8 cellular contexts compared by ENCODE assay signal in the genomic region with DNA sequence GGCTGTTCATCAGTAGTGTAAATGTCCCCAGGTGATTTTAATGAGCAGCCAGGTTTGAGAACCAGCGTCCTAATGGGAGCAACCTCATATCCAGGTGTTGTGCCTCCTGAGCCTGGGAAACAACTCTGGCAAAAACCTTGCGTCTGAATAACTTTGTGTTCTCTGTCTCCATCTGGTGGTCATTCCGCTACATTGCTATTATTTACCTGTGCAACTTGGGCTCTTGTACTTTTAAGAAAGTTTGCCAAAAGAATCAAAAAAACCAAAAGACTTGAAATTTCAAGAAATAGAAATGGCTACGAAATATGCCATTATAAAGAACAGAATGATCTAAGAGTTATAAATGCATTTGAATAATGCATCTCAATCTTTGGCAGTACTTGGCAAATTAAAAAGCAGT. TPM values are rescaled to one million over a fixed set of nuclear protein-coding genes. Genes with fewer than 3 reads are reported as not detected.
DNase-seq lines count a peak whose midpoint lies in the region; ATAC-seq, FAIRE-seq and TF ChIP-seq lines count a peak whose summit lies in the region.
"Not testable (repeated sequence)": the region's sequence is repeated elsewhere in the genome, so short reads cannot be mapped to it uniquely, and the experiment has no call there.

No MANE protein-coding gene starts in this region.

- H3K4me1 Mint-ChIP-seq in glutamatergic neuron (ENCODE audit: low read depth, unreplicated experiment): not testable (repeated sequence)

- H3K9ac ChIP-seq in IMR-90 (ENCODE audit: low read depth, low read length): not testable (repeated sequence)

- CTCF ChIA-PET in IMR-90 (lab: Yijun Ruan, JAX): not testable (repeated sequence)

- not testable (repeated sequence) for H3K36me3 ChIP-seq in IMR-90 (ENCODE audit: control insufficient read depth, insufficient read depth, low read length); body of pancreas (replicated peaks in 1 of 2; ENCODE audit: insufficient read depth in 1 of 2, low read depth in 2 of 2); right lobe of liver; pancreas; aorta (ENCODE audit: control insufficient read depth in 1 of 2, insufficient read depth in 2 of 2, low read length in 1 of 2)

- FAIRE-seq in G401.6 (lab: Jason Lieb, UNC): peak; percentile 98
- FAIRE-seq in pancreas (lab: Jason Lieb, UNC): peak; percentile 89

- TF ChIP-seq POLR2A in IMR-90 (IDR thresholded peaks at IDR 0.05; ENCODE audit: low read depth, low read length); body of pancreas (IDR thresholded peaks at IDR 0.05); right lobe of liver (IDR thresholded peaks at IDR 0.05): not testable (repeated sequence)

- H2AK5ac ChIP-seq in IMR-90 (ENCODE audit: low read depth, low read length): not testable (repeated sequence)

- TF ChIP-seq RAD21 in IMR-90 (IDR thresholded peaks at IDR 0.05; ENCODE audit: low read length): not testable (repeated sequence)

- not testable (repeated sequence) for H2AK9ac ChIP-seq in IMR-90 (replicated peaks; ENCODE audit: low read depth, low read length, poor library complexity)

- not testable (repeated sequence) for H3K4me3 Mint-ChIP-seq in glutamatergic neuron (ENCODE audit: unreplicated experiment)

- H2BK5ac ChIP-seq in IMR-90 (ENCODE audit: low read depth, low read length, poor library complexity, severe bottlenecking): not testable (repeated sequence)

- H2BK15ac ChIP-seq in IMR-90 (ENCODE audit: low read depth, low read length): not testable (repeated sequence)

- ATAC-seq in IMR-90 (ENCODE audit: low read depth): peak; percentile 35; the same call in 1 of the 2 replicates
- peak; percentile 37 for ATAC-seq in SK-N-SH treated with all-trans-retinoic acid at 6 μM for 48 hours
- peak; percentile 57 for ATAC-seq in body of pancreas
- peak; percentile 66 to 80 (median 72) for ATAC-seq in right lobe of liver
- ATAC-seq in pancreas: peak; percentile 52 to 76 (median 74)
- peak; percentile 64 for ATAC-seq in aorta (ENCODE audit: low FRiP score)

- H2AFZ ChIP-seq in IMR-90 (replicated peaks; ENCODE audit: low read length, poor library complexity): not testable (repeated sequence)

- not testable (repeated sequence) for H3K27ac Mint-ChIP-seq in glutamatergic neuron (ENCODE audit: unreplicated experiment)

- H3K9me1 ChIP-seq in IMR-90 (ENCODE audit: insufficient read depth, low read length): not testable (repeated sequence)

- H2BK120ac ChIP-seq in IMR-90 (ENCODE audit: low read depth, low read length): not testable (repeated sequence)

- H4K8ac ChIP-seq in IMR-90 (ENCODE audit: low read depth in 2 of 2, low read length in 2 of 2): not testable (repeated sequence)

- not testable (repeated sequence) for H3K36me3 Mint-ChIP-seq in glutamatergic neuron (ENCODE audit: unreplicated experiment)

- not testable (repeated sequence) for H3K56ac ChIP-seq in IMR-90 (ENCODE audit: extremely low read depth, insufficient read depth, low read length)

- TF ChIP-seq CTCF in IMR-90 (conservative IDR thresholded peaks at IDR 0.05; ENCODE audit: low read depth, low read length): not testable (repeated sequence)
- TF ChIP-seq CTCF in body of pancreas (IDR thresholded peaks at IDR 0.05) (peak in 2 of 7 experiments; percentile 11 to 19), glutamatergic neuron (IDR thresholded peaks at IDR 0.05; ENCODE audit: partially characterized antibody, unreplicated experiment) (peak; percentile 30), right lobe of liver (IDR thresholded peaks at IDR 0.05) (peak in 2 of 4 donors; percentile 7 to 12), pancreas (IDR thresholded peaks at IDR 0.05) (peak in 1 of 4 donors; percentile 5)

- H4K20me1 ChIP-seq in IMR-90 (ENCODE audit: insufficient read depth, low read length): not testable (repeated sequence)

- dilution Hi-C loops in IMR-90 (cut with HindIII; ENCODE audit: low sequenced_read_pairs, unreplicated experiment): not testable (repeated sequence)

- not testable (repeated sequence) for H3K27ac ChIP-seq in IMR-90 (ENCODE audit: insufficient read depth, low read length); body of pancreas; right lobe of liver; pancreas; aorta (ENCODE audit: low read depth in 1 of 2, low read length in 2 of 2)

- not testable (repeated sequence) for H3K9me3 Mint-ChIP-seq in glutamatergic neuron (ENCODE audit: unreplicated experiment)

- H3K14ac ChIP-seq in IMR-90 (replicated peaks; ENCODE audit: low read depth, low read length): not testable (repeated sequence)

- intact Hi-C loops in IMR-90 (cut with micrococcal nuclease): loop anchor here (10.0 kb wide), 4 partner anchors 70 to 720 kb away; partner anchors contain the start of gene RNFT1
- intact Hi-C loops in body of pancreas (cut with DNase I); right lobe of liver (cut with DNase I); pancreas (cut with DNase I); aorta (cut with DNase I): not testable (repeated sequence)

- not testable (repeated sequence) for H4K5ac ChIP-seq in IMR-90 (ENCODE audit: low read depth, low read length)

- H3K18ac ChIP-seq in IMR-90 (ENCODE audit: low read depth, low read length): not testable (repeated sequence)

- in situ Hi-C loops in IMR-90 (cut with MboI; ENCODE audit: low sequenced_read_pairs): loop anchor here (10.0 kb wide), 2 partner anchors 70 to 120 kb away; partner anchors contain the start of gene RNFT1

- not testable (repeated sequence) for H3K27me3 Mint-ChIP-seq in glutamatergic neuron (ENCODE audit: unreplicated experiment)

- not testable (repeated sequence) for H3K4me2 ChIP-seq in IMR-90 (ENCODE audit: low read depth, low read length)

- H2BK20ac ChIP-seq in IMR-90 (ENCODE audit: low read depth, low read length): not testable (repeated sequence)

- not testable (repeated sequence) for H3K4me1 ChIP-seq in IMR-90 (ENCODE audit: control insufficient read depth, insufficient read depth, low read length); body of pancreas; right lobe of liver; pancreas; aorta (ENCODE audit: control insufficient read depth in 1 of 2, insufficient read depth in 2 of 2, low read length in 2 of 2)

- no CpG with 5 or more reads among the region's 4 CpGs for WGBS in IMR-90 (ENCODE audit: extremely low coverage in 2 of 2, insufficient read length in 1 of 2), 2 experiments
- WGBS in body of pancreas, 2 donors: 0% methylated on average over 1 to 2 of the region's 4 CpGs
- 0% methylated on average over 2 of the region's 4 CpGs for WGBS in right lobe of liver (ENCODE audit: insufficient coverage, low coverage, low lambda C conversion rate, missing lambda C conversion rate)
- WGBS in pancreas, 2 donors: 0% methylated on average over 2 of the region's 4 CpGs
- 0% methylated on average over 1 to 2 of the region's 4 CpGs for WGBS in aorta, 2 donors

- POLR2A ChIA-PET in IMR-90 (lab: Charles Lee; ENCODE audit: unreplicated experiment): not testable (repeated sequence)

- H3K4ac ChIP-seq in IMR-90 (ENCODE audit: low read depth, low read length): not testable (repeated sequence)

- H3K27me3 ChIP-seq in IMR-90 (ENCODE audit: control insufficient read depth, insufficient read depth, low read length); body of pancreas; right lobe of liver; pancreas; aorta (ENCODE audit: control insufficient read depth in 1 of 2, insufficient read depth in 2 of 2, low read length in 1 of 2): not testable (repeated sequence)

- not testable (repeated sequence) for H3K9me3 ChIP-seq in IMR-90 (ENCODE audit: control insufficient read depth, insufficient read depth, low read length); body of pancreas; right lobe of liver; pancreas; aorta (ENCODE audit: control insufficient read depth, low read length)

- DNase-seq in IMR-90, body of pancreas, glutamatergic neuron, right lobe of liver, pancreas, aorta: not testable (repeated sequence)

- H3K4me3 ChIP-seq in IMR-90 (ENCODE audit: insufficient read depth, low read depth, low read length); body of pancreas; right lobe of liver; pancreas; aorta (ENCODE audit: low read length in 2 of 2): not testable (repeated sequence)

- H3K79me1 ChIP-seq in IMR-90 (ENCODE audit: low read depth in 1 of 2, low read length in 2 of 2): not testable (repeated sequence)

- H3K23ac ChIP-seq in IMR-90 (ENCODE audit: low read depth, low read length): not testable (repeated sequence)

- H4K91ac ChIP-seq in IMR-90 (ENCODE audit: insufficient read depth, low read depth, low read length): not testable (repeated sequence)

- BruUV-seq in IMR-90 (replicated peaks; lab: Mats Ljungman, UMichigan): not testable (repeated sequence)

RNA-seq across cellular contexts. Expression of gene HEATR6, which starts 44.2 kb away (rescaled TPM):
- total RNA-seq in IMR-90 (2012; rRNA removed): 25.6 and 27.6 TPM in 2 replicates
- 16.7 and 20.2 TPM in 2 replicates for polyA plus RNA-seq in IMR-90 (2012; rRNA removed)
- polyA plus RNA-seq in IMR-90 (2012; cell fraction: cytosol; rRNA removed): 6.2 and 14.9 TPM in 2 replicates
- polyA plus RNA-seq in IMR-90 (2012; cell fraction: nucleus; rRNA removed; ENCODE audit: low replicate concordance): 38.1 and 58.8 TPM in 2 replicates
- 1 to 10 TPM; 2.3 to 9.1 TPM for total RNA-seq in body of pancreas
- total RNA-seq in glutamatergic neuron (ENCODE audit: unreplicated experiment): 28.0 TPM
- total RNA-seq in right lobe of liver: 1 to 10 TPM; 3.6 to 7.3 (median 6.3) TPM
- 10 to 100 TPM in 1 of 6 donors, 1 to 10 TPM in 5; 4.2 to 11.9 (median 6.2) TPM for total RNA-seq in pancreas
- 1 to 10 TPM; 6.5 to 6.9 TPM for polyA plus RNA-seq in pancreas
- total RNA-seq in aorta: 10 to 100 TPM; 14.0 to 16.4 TPM
- polyA plus RNA-seq in aorta: 1 to 10 TPM; 2.5 to 6.4 TPM
